ENCODE assay signal across 29 cellular contexts in the genomic region with DNA sequence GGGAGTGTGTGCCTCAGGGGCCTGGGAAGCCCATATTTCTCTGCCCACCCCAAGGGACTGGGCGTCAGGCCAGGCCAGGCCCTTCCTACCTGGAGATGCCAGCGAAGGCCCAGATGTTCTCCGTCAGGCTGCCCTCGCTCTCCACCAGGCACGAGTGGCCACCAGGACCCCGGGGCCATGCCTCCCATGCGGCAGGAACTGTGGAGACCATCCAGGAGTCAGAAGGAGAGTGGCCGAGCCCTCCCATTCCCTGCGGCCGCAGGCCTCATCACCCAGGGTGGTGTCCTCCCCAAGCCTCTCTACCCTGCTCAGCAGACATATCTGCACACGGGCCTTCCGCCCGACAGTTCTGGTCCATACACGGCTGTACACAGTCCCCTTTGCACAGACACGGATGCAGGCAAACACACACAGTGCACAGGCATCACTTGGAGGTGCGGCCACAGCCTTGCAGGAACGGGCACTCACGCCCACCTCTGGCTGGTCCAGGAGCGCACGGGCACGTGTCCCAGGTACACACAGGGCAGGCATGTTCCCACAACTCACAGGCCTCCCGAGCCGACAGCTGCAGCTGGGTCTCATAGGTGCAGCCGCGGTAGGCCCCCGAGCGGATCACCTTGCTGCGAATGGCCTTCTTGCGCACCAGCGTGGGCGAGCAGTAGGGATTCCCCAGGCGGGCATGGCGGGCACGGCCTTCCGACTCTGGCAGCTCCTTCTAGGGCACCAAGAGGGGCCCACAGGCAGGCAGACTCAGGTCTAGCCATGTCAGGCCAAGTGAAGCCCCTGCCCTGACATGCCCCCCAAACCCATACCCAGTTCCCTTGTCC. TPM values are rescaled to one million over a fixed set of nuclear protein-coding genes. Genes with fewer than 3 reads are reported as not detected.
DNase-seq lines count a peak whose midpoint lies in the region; ATAC-seq, FAIRE-seq and TF ChIP-seq lines count a peak whose summit lies in the region.
"Had no signal": no experiment of that assay in that cellular context is flagged by ENCODE, and none has a peak within 500 bp of the region (broad histone marks: within the 10 kb centered on the region; RNA-seq: fewer than 3 reads in every experiment).

No MANE protein-coding gene starts in this region.

- 93% methylated on average over 10 of the region's 35 CpGs for WGBS in SK-N-SH (ENCODE audit: low lambda C conversion rate)
- 89% methylated on average over 35 of the region's 35 CpGs; no CpG with 5 or more reads in 1 of the 2 experiments for WGBS in H1 (ENCODE audit: extremely low coverage in 1 of 2, insufficient coverage in 1 of 2, insufficient read length in 1 of 2, insufficient replicate concordance in 2 of 2, low coverage in 1 of 2, low lambda C conversion rate in 2 of 2, missing lambda C conversion rate in 1 of 2), 2 experiments
- WGBS in prostate gland, result 46% methylated on average over 35 of the region's 35 CpGs
- 97% methylated on average over 35 of the region's 35 CpGs for WGBS in smooth muscle cell (ENCODE audit: low lambda C conversion rate)

- TF ChIP-seq POLR2A in H1 (IDR thresholded peaks at IDR 0.05; ENCODE audit: control extremely low read depth in 1 of 2, low read depth in 2 of 2, low read length in 2 of 2) (no peak), prostate gland (IDR thresholded peaks at IDR 0.05) (no peak)

- H3K9me3 ChIP-seq in SK-N-SH (no peaks in the 10 kb centered on the region), H1 (ENCODE audit: insufficient read depth in 2 of 2, low read depth in 1 of 2, low read length in 1 of 2) (no peaks in the 10 kb centered on the region), prostate gland (no peaks in the 10 kb centered on the region), smooth muscle cell (replicated peaks; ENCODE audit: low read depth) (no peaks in the 10 kb centered on the region)
- H3K9me3 ChIP-seq: pancreas, Peyer's patch, thoracic aorta had no signal

- no peak overlapping the region for H3K27ac ChIP-seq in SK-N-SH (ENCODE audit: low read depth in 2 of 2, low read length in 1 of 2)
- H3K27ac ChIP-seq in H1 (ENCODE audit: low read depth, low read length), result no peak overlapping the region
- no peak overlapping the region for H3K27ac ChIP-seq in prostate gland
- no peak overlapping the region for H3K27ac ChIP-seq in smooth muscle cell (ENCODE audit: low read depth)
- H3K27ac ChIP-seq: 22Rv1, dorsolateral prefrontal cortex, epithelial cell of prostate, foreskin keratinocyte, hepatocyte, pancreas, Peyer's patch, SK-N-MC, thoracic aorta had no signal

- H2BK20ac ChIP-seq in H1 (ENCODE audit: low read length), result no peak overlapping the region

- H3F3A ChIP-seq in SK-N-SH (replicated peaks; ENCODE audit: insufficient read depth) (no peaks in the 10 kb centered on the region), smooth muscle cell (ENCODE audit: low read depth) (no peaks in the 10 kb centered on the region)

- H3K9me2 ChIP-seq in SK-N-SH, result no peaks in the 10 kb centered on the region

- H2BK120ac ChIP-seq in H1 (replicated peaks; ENCODE audit: low read depth, low read length), result no peak overlapping the region

- H4K91ac ChIP-seq in H1 (replicated peaks; ENCODE audit: insufficient read length, low read length), result no peak overlapping the region

- FAIRE-seq in H1 (lab: Jason Lieb, UNC), result no peak
- FAIRE-seq: GM12892, pancreas had no signal

- no peaks in the 10 kb centered on the region for H3K79me2 ChIP-seq in SK-N-SH (ENCODE audit: insufficient read depth)
- no peaks in the 10 kb centered on the region; a peak in 1 of 4 replicates for H3K79me2 ChIP-seq in H1 (ENCODE audit: control insufficient read depth in 1 of 2, insufficient read depth in 2 of 2, low read length in 2 of 2)
- no peaks in the 10 kb centered on the region for H3K79me2 ChIP-seq in smooth muscle cell (ENCODE audit: low read depth)
- H3K79me2 ChIP-seq: hepatocyte had no signal

- H3K4me1 ChIP-seq in SK-N-SH (ENCODE audit: control insufficient read depth in 1 of 2, insufficient read depth in 2 of 2, low read depth in 1 of 2, low read length in 1 of 2) (no peaks in the 10 kb centered on the region), H1 (replicated peaks in 1 of 4; ENCODE audit: control insufficient read depth in 3 of 4, insufficient read depth in 4 of 4, low read length in 3 of 4) (peaks cover 0 to 17% (median 15%) of the 10 kb centered on the region in 4 experiments; a peak in 6 of 7 replicates), prostate gland (replicated peaks) (no peaks in the 10 kb centered on the region), smooth muscle cell (ENCODE audit: low read depth) (no peaks in the 10 kb centered on the region)
- H3K4me1 ChIP-seq: pancreas, Peyer's patch had no signal

- H2BK12ac ChIP-seq in H1 (ENCODE audit: low read depth, low read length), result no peak overlapping the region

- DNase-seq in SK-N-SH, result peak; percentile 30
- DNase-seq in COLO668 (lab: John Stamatoyannopoulos, UW; ENCODE audit: unreplicated experiment), result peak; percentile 40
- DNase-seq in H1 (ENCODE audit: low read depth in 1 of 2, low spot score in 2 of 2), result no peak
- peak; percentile 47 for DNase-seq in prostate gland (ENCODE audit: low spot score)
- DNase-seq in NCI-H2029 (lab: John Stamatoyannopoulos, UW), result no peak
- no peak for DNase-seq in smooth muscle cell (lab: John Stamatoyannopoulos, UW; ENCODE audit: unreplicated experiment)
- DNase-seq: activated CD8-positive, alpha-beta T cell treated with anti-CD3 and anti-CD28 coated beads, Interleukin-2, amount 10 ng/mL, durations not matched to agents 7 days and 5 days; AML-193; amniotic stem cell; foreskin keratinocyte; HCEC 1CT; mammary epithelial cell; NCI-H1092; NCI-H2029 treated with DMSO at 0.1 percent for 48 hours; NCI-H446; NK-92 treated with Interleukin-12 subunit alpha and Interleukin-12 subunit beta, amount 100 ng/mL, for 24 hours had no signal

- H3K23me2 ChIP-seq in H1 (ENCODE audit: low read depth, low read length), result no peaks in the 10 kb centered on the region

- H2BK15ac ChIP-seq in H1 (ENCODE audit: low read length), result 0 out of 2 replicates have a peak overlapping the region, but pooled peaks have one; percentile 8

- no peak overlapping the region for H3K56ac ChIP-seq in H1 (replicated peaks; ENCODE audit: insufficient read length, low read depth, low read length)

- H4K20me1 ChIP-seq in SK-N-SH (ENCODE audit: insufficient read depth) (no peaks in the 10 kb centered on the region), H1 (replicated peaks in 1 of 2; ENCODE audit: control insufficient read depth in 1 of 2, insufficient read depth in 2 of 2, low read length in 2 of 2) (peaks cover 0 to 5% of the 10 kb centered on the region in 2 experiments), smooth muscle cell (ENCODE audit: low read depth) (no peaks in the 10 kb centered on the region)

- H3K4me3 ChIP-seq in SK-N-SH (ENCODE audit: low read depth in 2 of 2, low read length in 1 of 2) (no peak overlapping the region), H1 (ENCODE audit: extremely low read depth in 1 of 4, insufficient read depth in 2 of 4, low read depth in 3 of 4, low read length in 4 of 4) (no peak overlapping the region), prostate gland (no peak overlapping the region), smooth muscle cell (no peak overlapping the region)
- H3K4me3 ChIP-seq: dorsolateral prefrontal cortex, hepatocyte, pancreas, Peyer's patch, SK-N-MC, thoracic aorta had no signal

- H2AFZ ChIP-seq in SK-N-SH (ENCODE audit: low read depth) (no peak overlapping the region), H1 (ENCODE audit: low read length) (no peak overlapping the region), smooth muscle cell (ENCODE audit: low read depth) (no peak overlapping the region)
- H2AFZ ChIP-seq: hepatocyte had no signal

- peak overlapping the region; percentile 18; the same call in 1 of the 2 replicates for H4K8ac ChIP-seq in H1 (ENCODE audit: extremely low read depth, insufficient read depth, low read length)

- CTCF ChIA-PET in SK-N-SH (lab: Yijun Ruan, JAX) (interaction anchor here (0.8 to 1.2 kb wide), 2 partner anchors 9 to 27 kb away, joined by 3 read pairs; partner anchors contain the start of gene SH2D5), H1 (lab: Charles Lee; ENCODE audit: partially characterized antibody) (interaction anchor here (0.6 to 8.9 kb wide), 4 partner anchors 26 to 233 kb away, joined by 3 to 82 read pairs (median 4); no protein-coding TSS in a partner anchor)

- H3K4ac ChIP-seq in H1 (replicated peaks; ENCODE audit: insufficient read length, low read depth, low read length), result no peak overlapping the region

- no peak for ATAC-seq in SK-N-SH treated with all-trans-retinoic acid at 6 μM for 48 hours
- ATAC-seq in HG03108 (IDR thresholded peaks at IDR 0.05; ENCODE audit: unreplicated experiment), result no peak
- ATAC-seq: activated CD8-positive, alpha-beta T cell treated with anti-CD3 and anti-CD28 coated beads, Interleukin-2, amount 10 ng/mL, durations not matched to agents 7 days and 5 days; foreskin keratinocyte; pancreas; stimulated activated memory B cell treated with anti-CD40 and anti-IgM and Interleukin-4, amounts not matched to agents 10 μg/mL and 1 μg/mL and 100 μg/mL, for 72 hours; WTC11 had no signal

- H2AK5ac ChIP-seq in H1 (ENCODE audit: low read depth, low read length), result no peak overlapping the region

- no peak overlapping the region for H3K4me2 ChIP-seq in SK-N-SH
- no peak overlapping the region for H3K4me2 ChIP-seq in H1 (ENCODE audit: insufficient read depth in 1 of 2, low read depth in 2 of 2, low read length in 2 of 2)
- H3K4me2 ChIP-seq in smooth muscle cell, result no peak overlapping the region
- H3K4me2 ChIP-seq: hepatocyte had no signal

- H3K27me3 ChIP-seq in SK-N-SH (ENCODE audit: insufficient read depth), result no peaks in the 10 kb centered on the region
- peaks cover 0 to 9% (median 1%) of the 10 kb centered on the region in 4 experiments; a peak in 4 of 7 replicates for H3K27me3 ChIP-seq in H1 (replicated peaks in 1 of 4; ENCODE audit: control insufficient read depth in 3 of 4, extremely low read depth in 1 of 4, insufficient read depth in 3 of 4, low read length in 3 of 4)
- no peaks in the 10 kb centered on the region for H3K27me3 ChIP-seq in prostate gland (replicated peaks; ENCODE audit: insufficient read depth)
- H3K27me3 ChIP-seq in smooth muscle cell (ENCODE audit: low read depth), result peaks cover 1% of the 10 kb centered on the region
- H3K27me3 ChIP-seq: dorsolateral prefrontal cortex, foreskin keratinocyte, pancreas, Peyer's patch had no signal

- no peak for TF ChIP-seq RAD21 in SK-N-SH (IDR thresholded peaks at IDR 0.05; ENCODE audit: low read length)
- TF ChIP-seq RAD21 in H1 (IDR thresholded peaks at IDR 0.05 in 1 of 2, conservative IDR thresholded peaks at IDR 0.05 in 1 of 2; ENCODE audit: low read depth in 2 of 2, low read length in 2 of 2), result no peak

- intact Hi-C loops in prostate gland (cut with DNase I), result no loop called here

- no peak overlapping the region for H3K14ac ChIP-seq in H1 (ENCODE audit: insufficient read length)

- H3K18ac ChIP-seq in H1 (ENCODE audit: extremely low read depth, low read length), result no peak overlapping the region

- no peak for TF ChIP-seq CTCF in SK-N-SH (IDR thresholded peaks at IDR 0.05)
- no peak for TF ChIP-seq CTCF in H1 (IDR thresholded peaks at IDR 0.05; ENCODE audit: control extremely low read depth in 1 of 3, insufficient read depth in 1 of 3, low read depth in 1 of 3, low read length in 3 of 3)
- no peak for TF ChIP-seq CTCF in prostate gland (IDR thresholded peaks at IDR 0.05)
- no peak for TF ChIP-seq CTCF in smooth muscle cell (IDR thresholded peaks at IDR 0.05; ENCODE audit: borderline replicate concordance, insufficient read depth, poor library complexity, severe bottlenecking)

- no peak overlapping the region for H4K5ac ChIP-seq in H1 (ENCODE audit: insufficient read length, low read depth, low read length)

- no peaks in the 10 kb centered on the region for H3K79me1 ChIP-seq in H1 (ENCODE audit: low read depth, low read length)

- H3K9ac ChIP-seq in SK-N-SH, result no peak overlapping the region
- no peak overlapping the region for H3K9ac ChIP-seq in H1 (replicated peaks in 1 of 4; ENCODE audit: extremely low read depth in 1 of 4, low read depth in 3 of 4, low read length in 3 of 4)
- H3K9ac ChIP-seq in smooth muscle cell (ENCODE audit: low read depth), result no peak overlapping the region

- no peak overlapping the region for H2BK5ac ChIP-seq in H1 (ENCODE audit: low read depth, low read length)

- H3K36me3 ChIP-seq in SK-N-SH (replicated peaks in 1 of 2; ENCODE audit: control insufficient read depth in 1 of 2, insufficient read depth in 2 of 2, low read length in 1 of 2), result no peaks in the 10 kb centered on the region
- no peaks in the 10 kb centered on the region for H3K36me3 ChIP-seq in H1 (ENCODE audit: control insufficient read depth in 2 of 4, insufficient read depth in 4 of 4, low read length in 3 of 4)
- H3K36me3 ChIP-seq in prostate gland, result no peaks in the 10 kb centered on the region
- H3K36me3 ChIP-seq in smooth muscle cell (ENCODE audit: low read depth), result no peaks in the 10 kb centered on the region
- H3K36me3 ChIP-seq: pancreas, Peyer's patch, thoracic aorta had no signal

- TF ChIP-seq EP300 in SK-N-SH (IDR thresholded peaks at IDR 0.05; ENCODE audit: borderline replicate concordance in 1 of 2, low read depth in 1 of 2, low read length in 1 of 2) (no peak), H1 (IDR thresholded peaks at IDR 0.05; ENCODE audit: borderline replicate concordance in 1 of 2, low read depth in 2 of 2, low read length in 2 of 2) (no peak)

- H3K23ac ChIP-seq in H1 (ENCODE audit: insufficient read length), result no peak overlapping the region

- POLR2A ChIA-PET in SK-N-SH (lab: Yijun Ruan, JAX), result no interaction called here
- POLR2A ChIA-PET in H1 (lab: Charles Lee; ENCODE audit: partially characterized antibody), result interaction anchor here (0.6 to 1.2 kb wide), 4 partner anchors 9 to 63 kb away, joined by 3 to 4 read pairs (median 3); no protein-coding TSS in a partner anchor

RNA-seq across cellular contexts. Expression of gene KIF17, which starts 5.9 kb away (rescaled TPM):
- polyA plus RNA-seq in SK-N-SH (2012; rRNA removed) (4.1 and 4.3 TPM in 2 replicates), H1 (2011; rRNA removed) (6.9 and 10.5 TPM in 2 replicates), smooth muscle cell (1.9 and 2.2 TPM in 2 replicates)
- polyA plus RNA-seq in SK-N-SH (2012; cell fraction: cytosol; rRNA removed), result 2.2 and 4.1 TPM in 2 replicates
- 7.7 and 9.5 TPM in 2 replicates for polyA plus RNA-seq in SK-N-SH (2012; cell fraction: nucleus; rRNA removed)
- 9.9 and 10.4 TPM in 2 replicates for total RNA-seq in H1 (2021; fragmentation: NEBNext Ultra II Directional; extraction: Animal tissue kit (Norgen Biotek cat#: 25700))
- polyA plus RNA-seq in H1 (2011; cell fraction: cytosol; rRNA removed), result 9.7 TPM
- 14.6 TPM for polyA plus RNA-seq in H1 (2011; cell fraction: nucleus; rRNA removed)
- 6.2 to 10.5 TPM (median 8.5 TPM) in 4 replicates for polyA plus RNA-seq in H1 (2012, experiment 1 of 2)
- 5.9 TPM for polyA plus RNA-seq in H1 (2012, experiment 2 of 2)
- polyA plus RNA-seq in H1 (2013, experiment 1 of 2), result 7.4 TPM
- polyA plus RNA-seq in H1 (2013, experiment 2 of 2), result 6.7 TPM
- polyA minus RNA-seq in H1 (2011; rRNA and poly(A)+ RNA removed), result 8.8 and 14.3 TPM in 2 replicates
- polyA minus RNA-seq in H1 (2011; cell fraction: cytosol; rRNA and poly(A)+ RNA removed), result 10.8 TPM
- polyA minus RNA-seq in H1 (2011; cell fraction: nucleus; rRNA and poly(A)+ RNA removed), result 11.0 TPM
- total RNA-seq in prostate gland (10 to 100 TPM in 1 of 2 donors, 1 to 10 TPM in 1; 1.6 to 12.6 TPM), smooth muscle cell (0.13 and 0.99 TPM in 2 replicates)
- total RNA-seq: activated CD8-positive, alpha-beta T cell treated with anti-CD3 and anti-CD28 coated beads, Interleukin-2, amount 10 ng/mL, durations not matched to agents 7 days and 5 days had no signal

RNA-seq across cellular contexts. Expression of gene SH2D5, which starts 8.8 kb away (rescaled TPM):
- polyA plus RNA-seq in SK-N-SH (2012; rRNA removed) (6.1 and 6.5 TPM in 2 replicates), H1 (2011; rRNA removed) (13.2 and 16.7 TPM in 2 replicates), smooth muscle cell (0.82 TPM in 1 of 2 replicates, not detected in the other)
- polyA plus RNA-seq in SK-N-SH (2012; cell fraction: cytosol; rRNA removed), result 3.2 and 4.1 TPM in 2 replicates
- polyA plus RNA-seq in SK-N-SH (2012; cell fraction: nucleus; rRNA removed), result 28.8 and 30.4 TPM in 2 replicates
- total RNA-seq in H1 (2021; fragmentation: NEBNext Ultra II Directional; extraction: Animal tissue kit (Norgen Biotek cat#: 25700)), result 18.3 and 18.4 TPM in 2 replicates
- 18.1 TPM for polyA plus RNA-seq in H1 (2011; cell fraction: cytosol; rRNA removed)
- polyA plus RNA-seq in H1 (2011; cell fraction: nucleus; rRNA removed), result 56.3 TPM
- polyA plus RNA-seq in H1 (2012, experiment 1 of 2), result 15.3 to 22.7 TPM (median 18.5 TPM) in 4 replicates
- 13.8 TPM for polyA plus RNA-seq in H1 (2012, experiment 2 of 2)
- polyA plus RNA-seq in H1 (2013, experiment 1 of 2), result 8.4 TPM
- 8.1 TPM for polyA plus RNA-seq in H1 (2013, experiment 2 of 2)
- polyA minus RNA-seq in H1 (2011; rRNA and poly(A)+ RNA removed), result 6.4 and 7.4 TPM in 2 replicates
- polyA minus RNA-seq in H1 (2011; cell fraction: cytosol; rRNA and poly(A)+ RNA removed), result 5.1 TPM
- 9.6 TPM for polyA minus RNA-seq in H1 (2011; cell fraction: nucleus; rRNA and poly(A)+ RNA removed)
- total RNA-seq in prostate gland (1 to 10 TPM in 1 of 2 donors, not detected in 1; 2.2 TPM), smooth muscle cell (0.18 and 0.63 TPM in 2 replicates)
- total RNA-seq: Peyer's patch had no signal

Comparison
In these comparisons a context has a peak if more than half of its experiments do, and no peak if none do; other contexts are left out.
1. DNase-seq: peak in SK-N-SH (single experiment), COLO668 (single experiment) and prostate gland (single experiment); none in H1 (0 of 2), NCI-H2029 (single experiment) and smooth muscle cell (single experiment).